10 cellular contexts compared by ENCODE assay signal in the genomic region with DNA sequence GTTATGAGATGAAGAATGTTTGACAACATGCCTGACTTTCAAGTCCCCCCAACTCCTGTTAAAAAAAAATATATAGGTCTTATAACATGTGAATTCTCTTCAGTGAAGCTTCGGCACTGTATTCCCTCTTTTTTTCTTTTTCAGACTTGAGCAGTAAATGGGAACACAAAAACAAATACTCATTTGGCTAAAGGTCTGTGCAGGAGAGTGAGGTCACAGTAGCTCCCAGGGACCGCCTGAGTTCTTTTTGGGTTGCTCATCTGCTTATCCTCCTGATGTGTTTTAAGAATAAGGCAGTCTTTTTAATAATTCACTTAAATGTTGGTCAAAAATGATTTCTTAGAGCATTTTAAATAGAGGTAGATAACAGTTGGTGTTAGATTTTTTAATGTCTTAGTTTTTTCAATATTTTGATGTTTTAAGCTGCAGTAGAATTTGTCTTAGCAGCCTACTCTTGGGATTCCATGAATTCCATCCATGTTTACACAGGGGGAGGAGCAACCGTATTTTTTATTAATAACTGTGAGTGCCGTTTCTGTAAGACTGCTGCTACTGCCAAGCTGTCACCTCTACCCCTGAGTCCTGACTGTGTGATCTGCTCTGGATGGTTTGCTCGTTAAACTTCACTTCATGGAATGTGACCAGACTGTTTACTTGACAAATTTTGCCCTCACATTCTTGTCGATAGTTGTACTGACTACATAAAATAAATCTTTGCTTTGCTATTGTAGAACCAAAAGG. TPM values are rescaled to one million over a fixed set of nuclear protein-coding genes. Genes with fewer than 3 reads are reported as not detected.
DNase-seq lines count a peak whose midpoint lies in the region; ATAC-seq and TF ChIP-seq lines count a peak whose summit lies in the region.
"Had no signal": no experiment of that assay in that cellular context is flagged by ENCODE, and none has a peak within 500 bp of the region (broad histone marks: within the 10 kb centered on the region; RNA-seq: fewer than 3 reads in every experiment).

No MANE protein-coding gene starts in this region.

- H3K27ac Mint-ChIP-seq in nephron progenitor cell = peak overlapping the region; percentile 54

- peaks cover 72% of the 10 kb centered on the region for H3K36me3 Mint-ChIP-seq in nephron progenitor cell (ENCODE audit: low read depth)

- intact Hi-C loops in PC-9 (cut with micrococcal nuclease; ENCODE audit: unreplicated experiment) = loop anchor here (5.0 to 10.0 kb wide), 2 partner anchors 47 to 95 kb away; a partner anchor contains a TSS

- H3F3A ChIP-seq in PC-9 (ENCODE audit: insufficient read depth, low read depth) = peaks cover 70% of the 10 kb centered on the region

- no peaks in the 10 kb centered on the region for H3K27me3 ChIP-seq in PC-9 (ENCODE audit: insufficient read depth, low read depth)

- H3K36me3 ChIP-seq in PC-9 (ENCODE audit: low read depth) = peaks cover 45% of the 10 kb centered on the region

- peaks cover 66% of the 10 kb centered on the region for H3K4me1 Mint-ChIP-seq in nephron progenitor cell

- peaks cover 35% of the 10 kb centered on the region for H3K4me1 ChIP-seq in PC-9 (replicated peaks; ENCODE audit: insufficient read depth)

- no peaks in the 10 kb centered on the region for H3K9me3 ChIP-seq in PC-9 (ENCODE audit: insufficient read depth, low read depth)

- H3K79me2 ChIP-seq in PC-9 (ENCODE audit: low read depth) = peaks cover 100% of the 10 kb centered on the region

- no peaks in the 10 kb centered on the region for H3K9me2 ChIP-seq in PC-9 (ENCODE audit: insufficient read depth)

- TF ChIP-seq CTCF in PC-9 (conservative IDR thresholded peaks at IDR 0.05) (no peak), nephron progenitor cell (IDR thresholded peaks at IDR 0.05) (no peak)

- no peaks in the 10 kb centered on the region for H3K9me3 Mint-ChIP-seq in nephron progenitor cell

- no peak overlapping the region for H3K4me3 Mint-ChIP-seq in nephron progenitor cell

- POLR2A ChIA-PET in PC-9 (lab: Charles Lee; ENCODE audit: unreplicated experiment) = interaction anchor here (0.5 to 0.6 kb wide), 3 partner anchors 69 to 840 kb away, joined by 3 to 4 read pairs (median 3); no protein-coding TSS in a partner anchor

- CTCF ChIA-PET in PC-9 (lab: Charles Lee) = interaction anchor here (0.5 to 0.9 kb wide), 2 partner anchors 69 to 121 kb away, joined by 3 read pairs; a partner anchor contains a TSS

- no peak for ATAC-seq in GM21786 (IDR thresholded peaks at IDR 0.05; ENCODE audit: unreplicated experiment)
- no peak for ATAC-seq in GM21381 (IDR thresholded peaks at IDR 0.05; ENCODE audit: unreplicated experiment)

- H2AFZ ChIP-seq in PC-9 = no peak overlapping the region

- H4K20me1 ChIP-seq in PC-9 (ENCODE audit: insufficient read depth) = peaks cover 100% of the 10 kb centered on the region

- H3K4me3 ChIP-seq in PC-9 = no peak overlapping the region

- peak overlapping the region; percentile 43 for H3K27ac ChIP-seq in PC-9

- no TSS peak for BruUV-seq in PC-9 (replicated peaks; lab: Mats Ljungman, UMichigan)

- DNase-seq in AG08396 (ENCODE audit: low spot score) (peak; percentile 70), PC-9 (peak; percentile 27 to 88), fibroblast of gingiva (ENCODE audit: low read depth) (peak; percentile 51), nephron progenitor cell (no peak), inferior parietal cortex (ENCODE audit: extremely low spot score) (no peak), OCI-M1 (lab: John Stamatoyannopoulos, UW) (no peak)
- DNase-seq: DND-41, Karpas-422 had no signal

- H3K27me3 Mint-ChIP-seq in nephron progenitor cell (ENCODE audit: low read depth, poor library complexity) = peaks cover 3% of the 10 kb centered on the region

- H3K4me2 ChIP-seq in PC-9 = peak overlapping the region; percentile 49

RNA-seq across cellular contexts. Expression of a gene that starts 14.9 kb away (rescaled TPM):
- 220 and 239 TPM in 2 replicates for total RNA-seq in PC-9 (2021)

RNA-seq across cellular contexts. Expression of a gene that starts 42.8 kb away (rescaled TPM):
- 0.85 and 0.90 TPM in 2 replicates for total RNA-seq in PC-9 (2021)

RNA-seq across cellular contexts. Expression of a gene that starts 46.6 kb away (rescaled TPM):
- total RNA-seq in PC-9 (2021) = 16.6 and 25.2 TPM in 2 replicates

RNA-seq across cellular contexts. Expression of a gene that starts 54.3 kb away (rescaled TPM):
- total RNA-seq in PC-9 (2021) = 22.1 and 22.4 TPM in 2 replicates

Comparison
In these comparisons a context has a peak if more than half of its experiments do, and no peak if none do; other contexts are left out.
1. DNase-seq: peak in AG08396 (single experiment), PC-9 (2 of 2) and fibroblast of gingiva (single experiment); none in nephron progenitor cell (single experiment), inferior parietal cortex (single experiment) and OCI-M1 (single experiment).